Comparison of ENCODE assay signal across 8 cellular contexts in the genomic region with DNA sequence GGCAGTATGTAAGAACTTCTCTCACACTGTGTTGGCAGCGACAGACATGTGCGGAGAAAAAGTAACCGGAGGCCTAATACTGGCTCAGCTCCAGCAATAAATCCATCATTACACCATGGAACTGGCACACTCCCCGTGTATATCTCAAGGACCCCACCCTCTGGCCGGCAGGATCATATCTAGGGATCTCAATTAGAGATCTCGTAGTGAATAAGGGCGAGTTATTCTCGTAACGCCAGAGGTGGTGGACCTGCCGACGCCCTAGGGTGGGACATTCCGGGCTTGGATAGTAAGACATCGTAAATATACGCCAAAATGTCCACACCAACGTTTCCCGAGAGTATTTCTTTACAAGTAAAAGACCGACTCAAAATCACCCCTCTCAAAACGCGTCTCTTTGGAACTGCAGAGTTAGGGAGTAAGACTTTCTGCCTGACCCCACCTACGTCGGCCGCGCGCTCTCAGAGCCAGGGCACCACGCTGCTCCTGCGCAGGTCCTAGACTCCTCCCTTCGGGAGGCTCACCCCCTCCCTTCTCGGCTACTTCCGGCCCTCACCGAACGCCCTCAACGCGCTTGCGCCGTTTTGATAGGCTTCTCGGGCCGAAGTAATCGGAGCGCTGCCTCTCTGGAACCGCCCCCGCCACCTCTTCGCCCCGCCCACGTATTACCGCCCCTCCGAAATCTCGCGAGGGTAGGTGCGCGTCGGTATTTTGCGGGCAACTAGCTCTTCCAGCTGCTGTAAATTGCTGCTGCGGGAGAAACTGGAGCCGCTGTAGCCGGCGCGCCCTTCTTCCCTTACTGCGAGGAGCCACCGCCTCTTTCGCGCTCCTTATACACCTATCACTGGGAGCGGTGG. TPM values are rescaled to one million over a fixed set of nuclear protein-coding genes. Genes with fewer than 3 reads are reported as not detected.
DNase-seq lines count a peak whose midpoint lies in the region; ATAC-seq, FAIRE-seq and TF ChIP-seq lines count a peak whose summit lies in the region.

A gene with protein sequence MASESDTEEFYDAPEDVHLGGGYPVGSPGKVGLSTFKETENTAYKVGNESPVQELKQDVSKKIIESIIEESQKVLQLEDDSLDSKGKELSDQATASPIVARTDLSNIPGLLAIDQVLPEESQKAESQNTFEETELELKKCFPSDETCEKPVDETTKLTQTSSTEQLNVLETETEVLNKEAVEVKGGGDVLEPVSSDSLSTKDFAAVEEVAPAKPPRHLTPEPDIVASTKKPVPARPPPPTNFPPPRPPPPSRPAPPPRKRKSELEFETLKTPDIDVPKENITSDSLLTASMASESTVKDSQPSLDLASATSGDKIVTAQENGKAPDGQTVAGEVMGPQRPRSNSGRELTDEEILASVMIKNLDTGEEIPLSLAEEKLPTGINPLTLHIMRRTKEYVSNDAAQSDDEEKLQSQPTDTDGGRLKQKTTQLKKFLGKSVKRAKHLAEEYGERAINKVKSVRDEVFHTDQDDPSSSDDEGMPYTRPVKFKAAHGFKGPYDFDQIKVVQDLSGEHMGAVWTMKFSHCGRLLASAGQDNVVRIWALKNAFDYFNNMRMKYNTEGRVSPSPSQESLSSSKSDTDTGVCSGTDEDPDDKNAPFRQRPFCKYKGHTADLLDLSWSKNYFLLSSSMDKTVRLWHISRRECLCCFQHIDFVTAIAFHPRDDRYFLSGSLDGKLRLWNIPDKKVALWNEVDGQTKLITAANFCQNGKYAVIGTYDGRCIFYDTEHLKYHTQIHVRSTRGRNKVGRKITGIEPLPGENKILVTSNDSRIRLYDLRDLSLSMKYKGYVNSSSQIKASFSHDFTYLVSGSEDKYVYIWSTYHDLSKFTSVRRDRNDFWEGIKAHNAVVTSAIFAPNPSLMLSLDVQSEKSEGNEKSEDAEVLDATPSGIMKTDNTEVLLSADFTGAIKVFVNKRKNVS (plus strand): TSS at position 706 of the 857 bp plus-strand sequence. CDS start 398 bp downstream, outside the sequence.

- H3K4me3 ChIP-seq in OCI-LY3 (ENCODE audit: low read length) = peak within 1 kb of the TSS; percentile 95

- H3K27me3 ChIP-seq in OCI-LY3 (ENCODE audit: low read depth, low read length) = no peaks in the 10 kb centered on the region

- H3K9me3 ChIP-seq in OCI-LY3 (ENCODE audit: insufficient read depth, low read length) = no peaks in the 10 kb centered on the region

- H3K4me1 Mint-ChIP-seq in mesothelial cell of epicardium = peaks cover 25% of the 10 kb centered on the region

- peak; percentile 12 for FAIRE-seq in endometrium (lab: Jason Lieb, UNC)

- peak within 1 kb of the TSS; percentile 76 for H3K27ac ChIP-seq in OCI-LY3 (ENCODE audit: low read length)

- peak within 1 kb of the TSS; percentile 86 for H3K9ac ChIP-seq in OCI-LY3 (ENCODE audit: low read length)

- H3K27ac Mint-ChIP-seq in mesothelial cell of epicardium = peak within 1 kb of the TSS; percentile 99

- H3K27me3 Mint-ChIP-seq in mesothelial cell of epicardium (ENCODE audit: low read depth) = no peaks in the 10 kb centered on the region

- H3K79me2 ChIP-seq in OCI-LY3 (ENCODE audit: low read length) = peaks cover 46% of the 10 kb centered on the region

- peak within 1 kb of the TSS; percentile 93 for H2AFZ ChIP-seq in OCI-LY3 (ENCODE audit: low read depth, low read length)

- H3K4me1 ChIP-seq in OCI-LY3 (ENCODE audit: low read length) = peaks cover 31% of the 10 kb centered on the region

- ATAC-seq in GM21515 (IDR thresholded peaks at IDR 0.05; ENCODE audit: unreplicated experiment) = peak; percentile 90

- no peaks in the 10 kb centered on the region for H3K36me3 ChIP-seq in OCI-LY3 (replicated peaks; ENCODE audit: low read depth, low read length)

- peak within 1 kb of the TSS; percentile 94 for H3K4me2 ChIP-seq in OCI-LY3 (ENCODE audit: low read length)

- H3K9me3 Mint-ChIP-seq in mesothelial cell of epicardium = peaks cover 9% of the 10 kb centered on the region

- TF ChIP-seq CTCF in OCI-LY3 (IDR thresholded peaks at IDR 0.05; ENCODE audit: low read depth, low read length) (no peak), mesothelial cell of epicardium (IDR thresholded peaks at IDR 0.05; ENCODE audit: unreplicated experiment) (no peak)

- DNase-seq in D341Med (ENCODE audit: low spot score) = peak; percentile 90
- peak; percentile 74 for DNase-seq in HuH-7 (ENCODE audit: low spot score)
- DNase-seq in activated CD8-positive, alpha-beta memory T cell treated with anti-CD3 and anti-CD28 coated beads, Interleukin-2, amount 50 U/mL, for 48 hours = peak; percentile 92
- peak; percentile 88 to 96 for DNase-seq in mesothelial cell of epicardium (ENCODE audit: low spot score in 2 of 2, unreplicated experiment in 2 of 2)
- DNase-seq in stimulated activated CD8-positive, alpha-beta memory T cell treated with anti-CD3 and anti-CD28 coated beads, Interleukin-15, amount 100 ng/mL, for 48 hours (ENCODE audit: low read depth in 2 of 2) = peak; percentile 82 to 86

- peaks cover 16% of the 10 kb centered on the region for H4K20me1 ChIP-seq in OCI-LY3 (ENCODE audit: insufficient read depth, low read length)

- H3K36me3 Mint-ChIP-seq in mesothelial cell of epicardium = no peaks in the 10 kb centered on the region

- peak within 1 kb of the TSS; percentile 95 for H3K4me3 Mint-ChIP-seq in mesothelial cell of epicardium

RNA-seq across cellular contexts. Expression of the gene that starts here (rescaled TPM):
- 11.0 to 13.8 TPM (median 12.5 TPM) in 3 replicates for total RNA-seq in mesothelial cell of epicardium

Comparison
In these comparisons a context has a peak if more than half of its experiments do, and no peak if none do; other contexts are left out.
1. Peak in every context shown above with its lines: DNase-seq, ATAC-seq, H3K4me3 ChIP-seq and H3K27ac ChIP-seq.